9 cellular contexts compared by ENCODE assay signal in the genomic region with DNA sequence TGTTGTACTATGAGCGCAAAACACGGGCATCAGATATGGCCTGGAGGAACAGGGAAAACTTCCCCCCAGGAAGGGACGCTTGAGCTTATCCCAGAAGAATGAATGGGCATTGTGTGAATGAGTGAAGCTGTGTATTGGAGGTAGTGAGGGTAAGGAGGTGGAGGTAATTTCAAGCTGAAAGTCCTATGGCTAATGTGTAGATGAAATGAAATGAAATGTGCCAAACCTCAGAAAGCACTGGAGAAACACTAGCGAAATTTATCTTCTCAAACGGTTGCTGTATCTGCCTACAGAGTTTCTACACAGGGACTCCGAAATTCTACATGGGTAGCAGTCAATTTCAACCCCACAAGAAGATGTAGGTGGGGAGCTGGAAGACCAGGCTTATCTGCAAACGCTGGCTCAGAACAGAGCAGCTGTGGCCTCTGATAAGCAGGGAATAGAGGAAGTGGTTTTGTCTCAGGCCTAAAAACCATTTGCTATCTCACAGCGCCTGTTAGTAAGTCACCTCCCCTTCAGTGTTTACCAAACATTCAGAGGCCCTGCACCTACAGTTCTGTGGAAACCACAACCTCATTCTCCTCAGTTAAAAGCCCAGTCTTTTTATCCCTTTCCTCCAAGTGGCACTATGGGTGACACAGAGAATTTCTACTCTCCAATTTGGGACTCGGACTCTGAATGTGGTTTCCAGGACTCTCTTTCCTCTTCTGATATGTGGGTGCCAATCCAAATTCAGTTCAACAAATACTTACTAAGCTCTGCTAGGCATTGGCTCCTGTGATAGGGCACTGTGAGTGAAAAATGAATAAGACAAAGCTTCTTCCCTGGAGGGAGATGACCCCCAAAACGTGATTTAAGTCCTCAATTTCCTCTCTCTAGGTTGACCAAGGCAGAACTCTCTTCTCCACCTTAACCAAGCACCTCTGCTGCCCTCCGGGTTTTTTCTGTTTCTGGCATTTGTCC. TPM values are rescaled to one million over a fixed set of nuclear protein-coding genes. Genes with fewer than 3 reads are reported as not detected.
DNase-seq lines count a peak whose midpoint lies in the region; ATAC-seq and TF ChIP-seq lines count a peak whose summit lies in the region.
"Had no signal": no experiment of that assay in that cellular context is flagged by ENCODE, and none has a peak within 500 bp of the region (broad histone marks: within the 10 kb centered on the region; RNA-seq: fewer than 3 reads in every experiment).

No MANE protein-coding gene starts in this region.

- DNase-seq in M059J (ENCODE audit: low read depth) (peak; percentile 22), kidney glomerular epithelial cell (lab: John Stamatoyannopoulos, UW) (no peak), NCI-H2029 treated with DMSO at 0.1 percent for 48 hours (lab: John Stamatoyannopoulos, UW) (no peak)
- DNase-seq in activated T-cell treated with anti-CD3 and anti-CD28 coated beads, Interleukin-2, amount 50 U/mL, for 72 hours = peak; percentile 53 to 56

- peaks cover 52% of the 10 kb centered on the region for H3K4me1 Mint-ChIP-seq in activated T-cell treated with anti-CD3 and anti-CD28 coated beads, Interleukin-2, amount 50 U/mL, for 72 hours (ENCODE audit: low read depth)

- peaks cover 7 to 13% of the 10 kb centered on the region in 2 donors for H3K36me3 Mint-ChIP-seq in activated T-cell treated with anti-CD3 and anti-CD28 coated beads, Interleukin-2, amount 50 U/mL, for 72 hours (ENCODE audit: insufficient read depth in 2 of 2)

- peak overlapping the region; percentile 92 for H3K27ac Mint-ChIP-seq in activated T-cell treated with anti-CD3 and anti-CD28 coated beads, Interleukin-2, amount 50 U/mL, for 72 hours

- peak overlapping the region; percentile 68 for H3K27ac ChIP-seq in muscle layer of duodenum (ENCODE audit: low read length)

- H3K4me1 ChIP-seq in muscle layer of duodenum (ENCODE audit: control insufficient read depth in 1 of 2, insufficient read depth in 2 of 2, low read length in 2 of 2) = peaks cover 0 to 6% of the 10 kb centered on the region in 2 donors

- H3K4me3 ChIP-seq in muscle layer of duodenum (ENCODE audit: low read depth in 1 of 2, low read length in 2 of 2) = peak overlapping the region in 1 of 2 donors; percentile 17

- ATAC-seq in GM18499 (IDR thresholded peaks at IDR 0.05; ENCODE audit: insufficient read depth, unreplicated experiment) (peak; percentile 77), GM21786 (IDR thresholded peaks at IDR 0.05; ENCODE audit: unreplicated experiment) (peak; percentile 89), SK-N-SH treated with all-trans-retinoic acid at 6 μM for 48 hours (no peak)
- ATAC-seq in activated T-cell treated with anti-CD3 and anti-CD28 coated beads, Interleukin-2, amount 50 U/mL, for 72 hours (replicated peaks in 1 of 2) = peak; percentile 91 to 95

- no peaks in the 10 kb centered on the region for H3K36me3 ChIP-seq in muscle layer of duodenum (ENCODE audit: control insufficient read depth in 1 of 2, insufficient read depth in 2 of 2, low read length in 2 of 2)

- H3K4me3 Mint-ChIP-seq in activated T-cell treated with anti-CD3 and anti-CD28 coated beads, Interleukin-2, amount 50 U/mL, for 72 hours = peak overlapping the region; percentile 67 to 72

- H3K9me3 Mint-ChIP-seq in activated T-cell treated with anti-CD3 and anti-CD28 coated beads, Interleukin-2, amount 50 U/mL, for 72 hours = peaks cover 2 to 8% of the 10 kb centered on the region in 2 donors

- no peaks in the 10 kb centered on the region for H3K27me3 ChIP-seq in muscle layer of duodenum (ENCODE audit: low read depth, low read length)

- peaks cover 0 to 2% of the 10 kb centered on the region in 2 donors for H3K9me3 ChIP-seq in muscle layer of duodenum (ENCODE audit: control insufficient read depth in 1 of 2, low read length in 2 of 2)

- H3K27me3 Mint-ChIP-seq in activated T-cell treated with anti-CD3 and anti-CD28 coated beads, Interleukin-2, amount 50 U/mL, for 72 hours (ENCODE audit: low read depth) = no peaks in the 10 kb centered on the region

TF ChIP-seq in SK-N-SH treated with all-trans-retinoic acid at 6 μM for 48 hours, 23 proteins besides CTCF, POLR2A, EP300 and RAD21:
- TF ChIP-seq ARNTL (CRISPR knock-in tag; IDR thresholded peaks at IDR 0.05; ENCODE audit: borderline replicate concordance, low read depth) (no peak), GLIS3 (CRISPR knock-in tag; IDR thresholded peaks at IDR 0.05) (no peak), TCF4 (CRISPR knock-in tag; IDR thresholded peaks at IDR 0.05; ENCODE audit: borderline replicate concordance) (no peak), CREB5 (CRISPR knock-in tag; IDR thresholded peaks at IDR 0.05; ENCODE audit: low read depth) (no peak), ZFP30 (CRISPR knock-in tag; IDR thresholded peaks at IDR 0.05) (no peak), CSDC2 (CRISPR knock-in tag; IDR thresholded peaks at IDR 0.05) (no peak), ZNF8 (CRISPR knock-in tag; IDR thresholded peaks at IDR 0.05) (no peak), ZC3H10 (CRISPR knock-in tag; IDR thresholded peaks at IDR 0.05) (no peak), BACH2 (CRISPR knock-in tag; IDR thresholded peaks at IDR 0.05; ENCODE audit: borderline replicate concordance) (no peak), ISL1 (CRISPR knock-in tag; IDR thresholded peaks at IDR 0.05) (no peak)
- TF ChIP-seq, protein P1, sequence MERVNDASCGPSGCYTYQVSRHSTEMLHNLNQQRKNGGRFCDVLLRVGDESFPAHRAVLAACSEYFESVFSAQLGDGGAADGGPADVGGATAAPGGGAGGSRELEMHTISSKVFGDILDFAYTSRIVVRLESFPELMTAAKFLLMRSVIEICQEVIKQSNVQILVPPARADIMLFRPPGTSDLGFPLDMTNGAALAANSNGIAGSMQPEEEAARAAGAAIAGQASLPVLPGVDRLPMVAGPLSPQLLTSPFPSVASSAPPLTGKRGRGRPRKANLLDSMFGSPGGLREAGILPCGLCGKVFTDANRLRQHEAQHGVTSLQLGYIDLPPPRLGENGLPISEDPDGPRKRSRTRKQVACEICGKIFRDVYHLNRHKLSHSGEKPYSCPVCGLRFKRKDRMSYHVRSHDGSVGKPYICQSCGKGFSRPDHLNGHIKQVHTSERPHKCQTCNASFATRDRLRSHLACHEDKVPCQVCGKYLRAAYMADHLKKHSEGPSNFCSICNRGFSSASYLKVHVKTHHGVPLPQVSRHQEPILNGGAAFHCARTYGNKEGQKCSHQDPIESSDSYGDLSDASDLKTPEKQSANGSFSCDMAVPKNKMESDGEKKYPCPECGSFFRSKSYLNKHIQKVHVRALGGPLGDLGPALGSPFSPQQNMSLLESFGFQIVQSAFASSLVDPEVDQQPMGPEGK (CRISPR knock-in tag; IDR thresholded peaks at IDR 0.05; ENCODE audit: borderline replicate concordance) = no peak

RNA-seq across cellular contexts. Expression of gene SLAMF6, which starts 17.1 kb away (rescaled TPM):
- not detected in 2 replicates for total RNA-seq in M059J (2014; rRNA removed; shearing (Covaris generic))
- total RNA-seq in activated T-cell treated with anti-CD3 and anti-CD28 coated beads, Interleukin-2, amount 50 U/mL, for 72 hours = 10 to 100 TPM; 41.6 to 48.8 TPM
- total RNA-seq: myocyte had no signal

RNA-seq across cellular contexts. Expression of gene CD84, which starts 39.1 kb away (rescaled TPM):
- not detected in 2 replicates for total RNA-seq in M059J (2014; rRNA removed; shearing (Covaris generic))
- total RNA-seq in activated T-cell treated with anti-CD3 and anti-CD28 coated beads, Interleukin-2, amount 50 U/mL, for 72 hours = 10 to 100 TPM; 10.2 to 16.0 TPM
- total RNA-seq: myocyte had no signal

Comparison
In these comparisons a context has a peak if more than half of its experiments do, and no peak if none do; other contexts are left out.
1. DNase-seq: peak in M059J (single experiment) and activated T-cell treated with anti-CD3 and anti-CD28 coated beads, Interleukin-2, amount 50 U/mL, for 72 hours (2 of 2); none in kidney glomerular epithelial cell (single experiment) and NCI-H2029 treated with DMSO at 0.1 percent for 48 hours (single experiment).
2. RNA of gene SLAMF6, which starts 17.1 kb away (total RNA-seq): 41.6 to 48.8 TPM in activated T-cell treated with anti-CD3 and anti-CD28 coated beads, Interleukin-2, amount 50 U/mL, for 72 hours; not detected in M059J; every median in the first group is over 10 times any median in the second.
3. RNA of gene CD84, which starts 39.1 kb away (total RNA-seq): 10.2 to 16.0 TPM in activated T-cell treated with anti-CD3 and anti-CD28 coated beads, Interleukin-2, amount 50 U/mL, for 72 hours; not detected in M059J; every median in the first group is over 10 times any median in the second.